Comparison of ENCODE assay signal across 19 cellular contexts in genomic region chr15:88738796-88739195, GRCh38.
"Had no signal": no experiment of that assay in that cellular context is flagged by ENCODE, and none has a peak within 500 bp of the region (broad histone marks: within the 10 kb centered on the region; RNA-seq: fewer than 3 reads in every experiment).

No MANE protein-coding gene starts in this region.

- H3K27me3 ChIP-seq: body of pancreas, thyroid gland, uterus had no signal

- H3K4me3 Mint-ChIP-seq: activated CD4-positive, alpha-beta memory T cell treated with anti-CD3 and anti-CD28 coated beads, Interleukin-2, amount 10 ng/mL, durations not matched to agents 7 days and 5 days; activated naive CD8-positive, alpha-beta T cell; activated T-cell treated with anti-CD3 and anti-CD28 coated beads, Interleukin-2, amount 50 U/mL, for 4 hours; central memory CD8-positive, alpha-beta T cell; naive thymus-derived CD4-positive, alpha-beta T cell; stimulated activated memory B cell treated with anti-CD40 and anti-IgM and Interleukin-4, amounts not matched to agents 10 μg/mL and 1 μg/mL and 100 μg/mL, for 72 hours; T-helper 17 cell had no signal

- H3K36me3 ChIP-seq: gastroesophageal sphincter, thyroid gland, uterus had no signal

- H3K36me3 Mint-ChIP-seq: naive thymus-derived CD4-positive, alpha-beta T cell; stimulated activated memory B cell treated with anti-CD40 and anti-IgM and Interleukin-4, amounts not matched to agents 10 μg/mL and 1 μg/mL and 100 μg/mL, for 72 hours had no signal

- H3K4me3 ChIP-seq: body of pancreas, gastroesophageal sphincter, thyroid gland, uterus had no signal

- H3K27ac Mint-ChIP-seq: activated CD4-positive, alpha-beta memory T cell treated with anti-CD3 and anti-CD28 coated beads, Interleukin-2, amount 10 ng/mL, durations not matched to agents 7 days and 5 days; activated naive CD8-positive, alpha-beta T cell; naive thymus-derived CD4-positive, alpha-beta T cell; stimulated activated memory B cell treated with anti-CD40 and anti-IgM and Interleukin-4, amounts not matched to agents 10 μg/mL and 1 μg/mL and 100 μg/mL, for 72 hours; T-helper 17 cell had no signal

- H3K9me3 ChIP-seq: body of pancreas, gastroesophageal sphincter, thyroid gland, uterus had no signal

- H3K27ac ChIP-seq: body of pancreas, gastroesophageal sphincter, thyroid gland, uterus had no signal

- H3K9me3 Mint-ChIP-seq: activated CD4-positive, alpha-beta memory T cell treated with anti-CD3 and anti-CD28 coated beads, Interleukin-2, amount 10 ng/mL, durations not matched to agents 7 days and 5 days; activated T-cell treated with anti-CD3 and anti-CD28 coated beads, Interleukin-2, amount 50 U/mL, for 4 hours; central memory CD8-positive, alpha-beta T cell had no signal

- H3K4me1 ChIP-seq: body of pancreas, gastroesophageal sphincter, thyroid gland, uterus had no signal

- H3K4me1 Mint-ChIP-seq: activated CD4-positive, alpha-beta memory T cell treated with anti-CD3 and anti-CD28 coated beads, Interleukin-2, amount 10 ng/mL, durations not matched to agents 7 days and 5 days; central memory CD8-positive, alpha-beta T cell; naive thymus-derived CD4-positive, alpha-beta T cell; stimulated activated memory B cell treated with anti-CD40 and anti-IgM and Interleukin-4, amounts not matched to agents 10 μg/mL and 1 μg/mL and 100 μg/mL, for 72 hours; T-helper 17 cell had no signal

- ATAC-seq: activated T-cell treated with anti-CD3 and anti-CD28 coated beads, Interleukin-2, amount 50 U/mL, for 4 hours; body of pancreas; gastroesophageal sphincter; naive thymus-derived CD4-positive, alpha-beta T cell; stimulated activated memory B cell treated with anti-CD40 and anti-IgM and Interleukin-4, amounts not matched to agents 10 μg/mL and 1 μg/mL and 100 μg/mL, for 72 hours; T-helper 17 cell had no signal

- DNase-seq: activated CD4-positive, alpha-beta memory T cell treated with anti-CD3 and anti-CD28 coated beads, Interleukin-2, amount 10 ng/mL, durations not matched to agents 7 days and 5 days; activated CD4-positive, alpha-beta T cell treated with anti-CD3 and anti-CD28 coated beads for 4 hours; activated effector memory CD4-positive, alpha-beta T cell treated with Interleukin-2 at 50 U/mL for 16 hours; activated T-cell treated with anti-CD3 and anti-CD28 coated beads, Interleukin-2, amount 50 U/mL, for 4 hours; amniotic stem cell; body of pancreas; cortex of kidney; effector CD4-positive, alpha-beta T cell; islet precursor cell; naive thymus-derived CD4-positive, alpha-beta T cell; retina; stimulated activated CD4-positive, alpha-beta T cell treated with anti-CD3 and anti-CD28 coated beads, Interleukin-2, amount 100 ng/mL, for 48 hours; T-helper 17 cell; thyroid gland; uterus had no signal
